8 cellular contexts compared by ENCODE assay signal in the genomic region with DNA sequence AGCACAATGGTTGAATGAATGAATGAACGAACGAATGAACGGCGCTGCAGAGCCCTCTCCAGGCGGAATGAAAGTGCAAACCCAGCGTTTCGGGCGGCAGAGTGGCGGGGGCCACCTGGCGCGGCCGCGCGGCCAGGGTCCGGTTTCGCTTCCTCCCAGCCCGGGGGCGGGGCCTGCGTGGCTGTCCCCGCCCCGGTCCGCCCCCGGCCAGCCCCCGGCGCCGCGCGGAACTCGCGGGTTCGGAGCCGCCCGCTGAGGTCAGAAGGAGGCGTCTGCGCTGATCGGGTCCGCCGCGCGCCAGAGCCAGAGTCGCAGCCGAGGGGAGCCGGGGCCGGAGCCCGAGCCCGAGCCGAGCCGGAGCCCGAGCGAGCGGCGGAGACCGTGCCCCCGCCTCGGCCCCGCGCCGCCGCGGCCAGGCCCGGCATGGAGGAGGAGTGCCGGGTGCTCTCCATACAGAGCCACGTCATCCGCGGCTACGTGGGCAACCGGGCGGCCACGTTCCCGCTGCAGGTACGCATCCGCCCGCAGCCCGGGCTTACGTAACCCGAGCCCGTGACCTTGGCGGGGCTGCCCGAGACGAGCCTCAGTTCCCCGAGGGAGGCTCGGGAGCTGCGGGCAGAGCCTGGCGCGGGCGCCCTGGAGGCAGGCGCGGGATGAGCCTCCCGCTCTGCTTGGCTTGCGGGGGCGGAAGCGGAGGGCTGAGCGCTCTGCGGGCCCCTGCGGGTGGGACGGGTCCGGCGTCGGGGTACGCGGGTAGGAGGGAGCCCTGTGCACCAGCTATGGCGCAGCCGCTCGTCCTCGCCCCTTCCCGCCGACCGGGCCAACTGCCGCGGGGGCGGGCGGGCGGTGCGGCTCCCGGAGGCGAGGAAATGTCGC. TPM values are rescaled to one million over a fixed set of nuclear protein-coding genes. Genes with fewer than 3 reads are reported as not detected.
DNase-seq lines count a peak whose midpoint lies in the region; ATAC-seq, FAIRE-seq and TF ChIP-seq lines count a peak whose summit lies in the region.

A gene (plus strand): TSS at position 258 of the 876 bp plus-strand sequence. CDS start 166 bp downstream, at position 424.

- peak within 1 kb of the TSS; percentile 95 for H3K4me3 ChIP-seq in kidney epithelial cell (ENCODE audit: low read depth, low read length)

- peak; percentile 64 for DNase-seq in A172 (ENCODE audit: low spot score)
- peak; percentile 83 for DNase-seq in GM18507 (ENCODE audit: extremely low spot score, insufficient read length, low read depth)
- peak; percentile 86 for DNase-seq in NCI-H2196 treated with DMSO at 0.1 percent for 48 hours (lab: John Stamatoyannopoulos, UW; ENCODE audit: unreplicated experiment)
- peak; percentile 44 for DNase-seq in activated CD4-positive, CD25-positive, alpha-beta regulatory T cell treated with anti-CD3 and anti-CD28 coated beads, Interleukin-2, amount 50 U/mL, for 16 hours (ENCODE audit: low read depth, low spot score)
- peak; percentile 75 for DNase-seq in cerebellar cortex (ENCODE audit: low spot score)
- DNase-seq in kidney epithelial cell (ENCODE audit: low read depth), result no peak
- peak; percentile 84 for DNase-seq in stimulated activated CD4-positive, alpha-beta T cell treated with anti-CD3 and anti-CD28 coated beads, Interleukin-15, amount 100 ng/mL, for 24 hours

- peak; percentile 84 for FAIRE-seq in GM18507 (lab: Jason Lieb, UNC)

- peaks cover 2% of the 10 kb centered on the region for H3K36me3 ChIP-seq in kidney epithelial cell (ENCODE audit: control insufficient read depth, insufficient read depth, low read length)

- ATAC-seq in HG02981 (IDR thresholded peaks at IDR 0.05; ENCODE audit: unreplicated experiment), result peak; percentile 70

- no peaks in the 10 kb centered on the region for H3K27me3 ChIP-seq in kidney epithelial cell (ENCODE audit: control insufficient read depth, insufficient read depth, low read length)

- TF ChIP-seq CTCF in kidney epithelial cell (IDR thresholded peaks at IDR 0.05; ENCODE audit: insufficient read depth, low read length, poor library complexity, severe bottlenecking), result peak; percentile 6

RNA-seq across cellular contexts. Expression of the gene that starts here (rescaled TPM):
- total RNA-seq in A172 (2014; rRNA removed; shearing (Covaris generic)), result 313 and 330 TPM in 2 replicates
- 183 and 188 TPM in 2 replicates for total RNA-seq in kidney epithelial cell
